Comparison of ENCODE assay signal across 9 cellular contexts in the genomic region with DNA sequence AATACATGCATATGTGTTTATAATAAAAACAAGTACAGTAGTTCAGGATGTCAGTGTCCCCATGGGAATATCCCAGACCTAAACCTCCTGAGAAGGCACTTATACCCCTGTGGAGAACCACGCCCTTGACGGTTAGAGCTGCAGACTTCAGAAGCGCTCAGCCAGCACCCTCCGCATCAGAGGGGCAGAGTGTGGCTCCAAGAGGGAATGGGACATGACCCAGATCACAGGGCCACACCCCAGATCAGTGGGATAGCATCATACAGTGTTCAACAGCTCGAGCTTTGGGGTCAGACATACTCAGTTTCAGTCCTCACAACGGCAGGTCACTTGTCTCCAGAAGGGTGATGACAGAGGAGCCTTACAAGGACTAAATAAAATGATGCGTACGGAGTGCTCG. TPM values are rescaled to one million over a fixed set of nuclear protein-coding genes. Genes with fewer than 3 reads are reported as not detected.
"Had no signal": no experiment of that assay in that cellular context is flagged by ENCODE, and none has a peak within 500 bp of the region (broad histone marks: within the 10 kb centered on the region; RNA-seq: fewer than 3 reads in every experiment).

No MANE protein-coding gene starts in this region.

- H2AFZ ChIP-seq: GM23338 had no signal

- H3K4me3 ChIP-seq: GM23338 had no signal

- H3K4me1 Mint-ChIP-seq: GM23338, H9 had no signal

- ATAC-seq: GM23338 had no signal

- H3K9me3 Mint-ChIP-seq: GM23338, H9 had no signal

- H3K4me2 ChIP-seq: GM23338 had no signal

- DNase-seq: H9, HCEC 1CT, IMR-90, KBM-7 had no signal

- H3K27ac Mint-ChIP-seq: GM23338, H9 had no signal

- H3K4me3 Mint-ChIP-seq: GM23338, H9 had no signal

- FAIRE-seq: H1, H54, HTR-8/SVneo had no signal

RNA-seq across cellular contexts. Expression of gene ZNF423, which starts 45.8 kb away (rescaled TPM):
- total RNA-seq: HT-29 had no signal
